In genomic region chr2:206442854-206443734, GRCh38 we compare ENCODE assay signal across 8 cellular contexts. TPM values are rescaled to one million over a fixed set of nuclear protein-coding genes. Genes with fewer than 3 reads are reported as not detected.
DNase-seq lines count a peak whose midpoint lies in the region; ATAC-seq and TF ChIP-seq lines count a peak whose summit lies in the region.

Gene ADAM23, plus strand, starts transcription at chr2:206443532. Its CDS starts 335 bp downstream, at chr2:206443867.

- H3K9me2 ChIP-seq in SU-DHL-6 (replicated peaks; ENCODE audit: insufficient read depth, low read length), result no peaks in the 10 kb centered on the region

- H3K9ac ChIP-seq in BLaER1 treated with 17β-estradiol and CSF1 and Interleukin-3, amounts not matched to agents 10 nM and 100 nM, result peak within 1 kb of the TSS; percentile 55 to 83 (median 77)
- H3K9ac ChIP-seq in HUES64 (ENCODE audit: low read depth, low read length), result peak within 1 kb of the TSS; percentile 56
- peak within 1 kb of the TSS; percentile 50 for H3K9ac ChIP-seq in SU-DHL-6 (ENCODE audit: low read length)

- peaks cover 11 to 29% (median 19%) of the 10 kb centered on the region in 10 experiments; a peak in 19 of 20 replicates for H3K4me1 ChIP-seq in BLaER1 treated with 17β-estradiol and CSF1 and Interleukin-3, amounts not matched to agents 10 nM and 100 nM
- H3K4me1 ChIP-seq in HUES64 (ENCODE audit: insufficient read depth, low read length), result peaks cover 31% of the 10 kb centered on the region

- WGBS in HUES64, result 1% methylated on average over 79 of the region's 81 CpGs

- no peaks in the 10 kb centered on the region for H3K9me3 ChIP-seq in BLaER1 treated with 17β-estradiol and CSF1 and Interleukin-3, amounts not matched to agents 10 nM and 100 nM (replicated peaks in 1 of 11)
- H3K9me3 ChIP-seq in HUES64 (ENCODE audit: insufficient read depth, low read depth, low read length) (no peaks in the 10 kb centered on the region), SU-DHL-6 (ENCODE audit: insufficient read depth, low read length) (no peaks in the 10 kb centered on the region)

- peak within 1 kb of the TSS; percentile 58 to 82 (median 74) for H3K4me3 ChIP-seq in BLaER1 treated with 17β-estradiol and CSF1 and Interleukin-3, amounts not matched to agents 10 nM and 100 nM
- peak within 1 kb of the TSS; percentile 83 for H3K4me3 ChIP-seq in HUES64 (ENCODE audit: low read length)
- peak within 1 kb of the TSS; percentile 63 for H3K4me3 ChIP-seq in SU-DHL-6 (ENCODE audit: insufficient read depth, low read length, poor library complexity, severe bottlenecking)
- peak within 1 kb of the TSS; percentile 46 for H3K4me3 ChIP-seq in astrocyte of the spinal cord (ENCODE audit: low read depth, low read length)

- H3K36me3 ChIP-seq in BLaER1 treated with 17β-estradiol and CSF1 and Interleukin-3, amounts not matched to agents 10 nM and 100 nM, result no peaks in the 10 kb centered on the region
- H3K36me3 ChIP-seq in HUES64 (ENCODE audit: insufficient read depth, low read length) (no peaks in the 10 kb centered on the region), SU-DHL-6 (ENCODE audit: low read length) (no peaks in the 10 kb centered on the region)

- H3K27ac ChIP-seq in BLaER1 treated with 17β-estradiol and CSF1 and Interleukin-3, amounts not matched to agents 10 nM and 100 nM, result peak within 1 kb of the TSS in 10 of 11 experiments; percentile 21 to 77 (median 42); a peak in 16 of 22 replicates
- H3K27ac ChIP-seq in HUES64 (ENCODE audit: low read depth, low read length), result no peak within 1 kb of the TSS
- no peak within 1 kb of the TSS for H3K27ac ChIP-seq in SU-DHL-6 (ENCODE audit: low read depth, low read length)

- peak within 1 kb of the TSS; percentile 84 to 100 (median 97) for H3K4me2 ChIP-seq in BLaER1 treated with 17β-estradiol and CSF1 and Interleukin-3, amounts not matched to agents 10 nM and 100 nM
- H3K4me2 ChIP-seq in SU-DHL-6 (ENCODE audit: low read depth, low read length, poor library complexity, severe bottlenecking), result peak within 1 kb of the TSS; percentile 82

- DNase-seq in astrocyte of the spinal cord (ENCODE audit: low read depth, low spot score), result peak; percentile 32
- peak; percentile 80 to 88 for DNase-seq in hippocampal formation (lab: John Stamatoyannopoulos, UW)
- peak; percentile 90 for DNase-seq in retina

- 0 out of 2 replicates have a peak, but pooled peaks cover 12% of the 10 kb centered on the region for H3F3A ChIP-seq in SU-DHL-6 (ENCODE audit: insufficient read depth)

- H2AFZ ChIP-seq in SU-DHL-6 (ENCODE audit: low read depth, low read length, severe bottlenecking), result peak within 1 kb of the TSS; percentile 57

- peaks cover 21 to 56% (median 49%) of the 10 kb centered on the region in 11 experiments for H3K27me3 ChIP-seq in BLaER1 treated with 17β-estradiol and CSF1 and Interleukin-3, amounts not matched to agents 10 nM and 100 nM
- H3K27me3 ChIP-seq in HUES64 (ENCODE audit: insufficient read depth, low read length), result peaks cover 29% of the 10 kb centered on the region
- H3K27me3 ChIP-seq in SU-DHL-6 (ENCODE audit: low read length), result no peaks in the 10 kb centered on the region

- in situ Hi-C loops in astrocyte of the spinal cord (cut with HindIII; ENCODE audit: low sequenced_read_pairs), result no loop called here

- peaks cover 0 to 3% (median 0%) of the 10 kb centered on the region in 11 experiments; a peak in 2 of 22 replicates for H4K20me1 ChIP-seq in BLaER1 treated with 17β-estradiol and CSF1 and Interleukin-3, amounts not matched to agents 10 nM and 100 nM
- H4K20me1 ChIP-seq in SU-DHL-6 (ENCODE audit: low read depth, low read length), result no peaks in the 10 kb centered on the region

- TF ChIP-seq CTCF in SU-DHL-6 (IDR thresholded peaks at IDR 0.05; ENCODE audit: insufficient read depth, low read length, poor library complexity, severe bottlenecking) (peak; percentile 26), astrocyte of the spinal cord (IDR thresholded peaks at IDR 0.05; ENCODE audit: low read depth, low read length) (peak; percentile 19)

- ATAC-seq in GM19324 (IDR thresholded peaks at IDR 0.05; ENCODE audit: low FRiP score, unreplicated experiment) (peak; percentile 35), GM18870 (IDR thresholded peaks at IDR 0.05; ENCODE audit: unreplicated experiment) (no peak)

- no peaks in the 10 kb centered on the region for H3K79me2 ChIP-seq in SU-DHL-6 (ENCODE audit: insufficient read depth, low read length)

RNA-seq across cellular contexts. Expression of gene ADAM23, which starts in this region (rescaled TPM):
- polyA plus RNA-seq in HUES64 (2013, experiment 1 of 2), result 16.8 TPM
- polyA plus RNA-seq in HUES64 (2013, experiment 2 of 2), result 23.7 TPM

Comparison
In these comparisons a context has a peak if more than half of its experiments do, and no peak if none do; other contexts are left out.
1. H3K27ac ChIP-seq: peak in BLaER1 treated with 17β-estradiol and CSF1 and Interleukin-3, amounts not matched to agents 10 nM and 100 nM (10 of 11); none in HUES64 (single experiment) and SU-DHL-6 (single experiment).
2. DNase-seq: peak in every context shown above with its lines; median percentile 90 in retina; 84 in hippocampal formation; 32 in astrocyte of the spinal cord.
3. Peak in every context shown above with its lines, with median percentiles within 50 percentile points of each other: H3K4me3 ChIP-seq and H3K9ac ChIP-seq.